7 cellular contexts compared by ENCODE assay signal in the genomic region with DNA sequence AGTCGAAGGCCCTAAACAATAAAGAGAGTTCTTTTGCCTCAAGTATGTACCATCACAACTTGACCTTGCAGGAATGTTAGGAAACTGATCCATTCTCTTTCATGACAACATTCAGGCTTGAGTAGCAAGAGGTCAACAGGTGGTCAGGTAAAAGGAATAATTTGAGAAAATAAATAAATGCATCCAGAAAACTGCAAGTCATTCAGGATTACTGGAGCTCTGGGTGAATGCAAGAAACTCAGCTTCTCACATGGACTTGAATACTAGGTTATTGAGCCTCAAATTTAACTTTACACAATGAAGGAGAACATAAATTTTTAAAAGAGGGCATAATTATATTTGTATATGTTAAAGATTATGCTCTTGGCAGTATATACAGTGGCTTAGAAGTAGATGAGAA.
"Had no signal": no experiment of that assay in that cellular context is flagged by ENCODE, and none has a peak within 500 bp of the region (broad histone marks: within the 10 kb centered on the region; RNA-seq: fewer than 3 reads in every experiment).

No MANE protein-coding gene starts in this region.

- DNase-seq: GM23248, GOT3, H7, KG1 had no signal

- H2AFZ ChIP-seq: GM23248 had no signal

- H3K9ac ChIP-seq: GM23248 had no signal

- H3K4me3 ChIP-seq: GM23248, HAP-1 had no signal

- ATAC-seq: HCT116 had no signal

- H3K36me3 ChIP-seq: HAP-1 had no signal

- H3K27ac ChIP-seq: GM23248, HL-60 had no signal

- H3K9me3 ChIP-seq: HAP-1 had no signal
